38 cellular contexts compared by ENCODE assay signal in the genomic region with DNA sequence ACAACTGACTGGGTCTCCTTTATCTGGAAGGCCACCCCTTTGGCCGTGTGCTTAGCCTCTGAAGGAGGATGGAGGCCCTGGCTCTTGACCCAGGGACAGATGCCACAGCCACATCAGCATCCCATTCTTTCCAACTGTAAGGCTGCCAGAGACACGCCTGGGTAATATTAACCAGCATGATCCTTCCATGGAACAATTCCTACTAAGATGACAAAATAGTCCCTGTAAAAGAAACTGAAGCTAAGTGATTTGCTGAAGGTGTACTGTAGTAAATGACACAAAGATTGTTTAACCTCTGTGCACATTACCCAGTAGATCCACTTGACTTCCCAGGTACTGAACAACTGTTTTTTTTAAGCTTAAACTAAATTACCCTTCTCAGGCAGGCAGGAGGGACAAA.
"Had no signal": no experiment of that assay in that cellular context is flagged by ENCODE, and none has a peak within 500 bp of the region (broad histone marks: within the 10 kb centered on the region; RNA-seq: fewer than 3 reads in every experiment).

No MANE protein-coding gene starts in this region.

- H3K4me3 ChIP-seq: ascending aorta, cardiac muscle cell had no signal

- H3K27me3 ChIP-seq: ascending aorta, cardiac muscle cell had no signal

- H3K27ac ChIP-seq: ascending aorta, cardiac muscle cell, VCaP had no signal

- FAIRE-seq: bronchial epithelial cell, TTC549 had no signal

- H3K9me3 Mint-ChIP-seq: activated B cell treated with CpG ODN at 0.5 μM for 24 hours; activated CD4-positive, alpha-beta memory T cell treated with anti-CD3 and anti-CD28 coated beads for 36 hours; activated CD8-positive, alpha-beta T cell treated with anti-CD3 and anti-CD28 coated beads for 36 hours; activated naive CD4-positive, alpha-beta T cell treated with anti-CD3 and anti-CD28 coated beads for 36 hours; activated T-cell treated with anti-CD3 and anti-CD28 coated beads, Interleukin-2, amount 50 U/mL, for 4 hours; activated T-cell treated with anti-CD3 and anti-CD28 coated beads, Interleukin-2, amount 50 U/mL, for 72 hours; activated T-helper 1 cell treated with anti-CD3 and anti-CD28 coated beads, Interleukin-12 subunit alpha, Interleukin-12 subunit beta, Interleukin-2, Interleukin-4 antibody, amounts not matched to agents 30 ng/mL and 10 ng/mL and 1 ng/mL, durations not matched to agents 14 hours and 24 hours and 36 hours; activated T-helper 17 cell treated with anti-CD3 and anti-CD28 coated beads, Interleukin-2, amount 50 U/mL, for 72 hours; central memory CD8-positive, alpha-beta T cell; T-helper 1 cell treated with Interleukin-12 subunit alpha and Interleukin-12 subunit beta and Interleukin-4 antibody, amounts not matched to agents 30 μg/mL and 1 μg/mL, for 36 hours; T-helper 2 cell treated with Interferon-gamma antibody and Interleukin-4, amounts not matched to agents 5 μg/mL and 100 μg/mL, for 36 hours had no signal

- H3K27ac Mint-ChIP-seq: activated B cell treated with CpG ODN at 0.5 μM for 24 hours; activated CD4-positive, alpha-beta memory T cell treated with anti-CD3 and anti-CD28 coated beads for 36 hours; activated CD4-positive, alpha-beta T cell treated with anti-CD3 and anti-CD28 coated beads, Interleukin-2, amount 10 ng/mL, durations not matched to agents 24 days and 14 days; activated CD8-positive, alpha-beta T cell treated with anti-CD3 and anti-CD28 coated beads for 36 hours; activated naive CD4-positive, alpha-beta T cell treated with anti-CD3 and anti-CD28 coated beads for 36 hours; activated naive CD8-positive, alpha-beta T cell treated with anti-CD3 and anti-CD28 coated beads, Interleukin-2, amount 10 ng/mL, durations not matched to agents 7 days and 5 days; activated naive CD8-positive, alpha-beta T cell treated with anti-CD3 and anti-CD28 coated beads, Interleukin-2, amount 50 U/mL, for 24 hours; activated T-cell treated with anti-CD3 and anti-CD28 coated beads, Interleukin-2, amount 50 U/mL, for 72 hours; activated T-helper 1 cell treated with anti-CD3 and anti-CD28 coated beads, Interleukin-12 subunit alpha, Interleukin-12 subunit beta, Interleukin-2, Interleukin-4 antibody, amounts not matched to agents 30 ng/mL and 10 ng/mL and 1 ng/mL, durations not matched to agents 14 hours and 24 hours and 36 hours; activated T-helper 17 cell treated with anti-CD3 and anti-CD28 coated beads, Interleukin-2, amount 50 U/mL, for 72 hours; brain; T-helper 1 cell treated with Interleukin-12 subunit alpha and Interleukin-12 subunit beta and Interleukin-4 antibody, amounts not matched to agents 30 μg/mL and 1 μg/mL, for 36 hours; T-helper 2 cell treated with Interferon-gamma antibody and Interleukin-4, amounts not matched to agents 5 μg/mL and 100 μg/mL, for 36 hours had no signal

- H3K9me3 ChIP-seq: ascending aorta had no signal

- H3K27me3 Mint-ChIP-seq: activated B cell treated with CpG ODN at 0.5 μM for 24 hours; activated CD4-positive, alpha-beta memory T cell treated with anti-CD3 and anti-CD28 coated beads for 36 hours; activated CD4-positive, alpha-beta T cell treated with anti-CD3 and anti-CD28 coated beads, Interleukin-2, amount 10 ng/mL, durations not matched to agents 24 days and 14 days; activated CD8-positive, alpha-beta T cell treated with anti-CD3 and anti-CD28 coated beads for 36 hours; activated naive CD8-positive, alpha-beta T cell treated with anti-CD3 and anti-CD28 coated beads, Interleukin-2, amount 10 ng/mL, durations not matched to agents 7 days and 5 days; activated naive CD8-positive, alpha-beta T cell treated with anti-CD3 and anti-CD28 coated beads, Interleukin-2, amount 50 U/mL, for 24 hours; activated T-helper 17 cell treated with anti-CD3 and anti-CD28 coated beads, Interleukin-2, amount 50 U/mL, for 72 hours; central memory CD8-positive, alpha-beta T cell had no signal

- H3K4me1 Mint-ChIP-seq: activated B cell treated with CpG ODN at 0.5 μM for 24 hours; activated CD4-positive, alpha-beta T cell treated with anti-CD3 and anti-CD28 coated beads, Interleukin-2, amount 10 ng/mL, durations not matched to agents 24 days and 14 days; activated naive CD8-positive, alpha-beta T cell treated with anti-CD3 and anti-CD28 coated beads, Interleukin-2, amount 10 ng/mL, durations not matched to agents 7 days and 5 days; activated naive CD8-positive, alpha-beta T cell treated with anti-CD3 and anti-CD28 coated beads, Interleukin-2, amount 50 U/mL, for 24 hours; activated T-helper 17 cell treated with anti-CD3 and anti-CD28 coated beads, Interleukin-2, amount 50 U/mL, for 72 hours; central memory CD8-positive, alpha-beta T cell had no signal

- DNase-seq: activated B cell treated with CpG ODN at 0.5 μM for 24 hours; activated CD4-positive, alpha-beta memory T cell treated with anti-CD3 and anti-CD28 coated beads for 36 hours; activated CD4-positive, alpha-beta T cell treated with anti-CD3 and anti-CD28 coated beads for 4 hours; activated CD4-positive, alpha-beta T cell treated with anti-CD3 and anti-CD28 coated beads, Interleukin-2, amount 10 ng/mL, durations not matched to agents 24 days and 14 days; activated CD4-positive, alpha-beta T cell treated with anti-CD3 and anti-CD28 coated beads, Interleukin-2, amount 50 U/mL, for 1 hour; activated CD4-positive, alpha-beta T cell treated with anti-CD3 and anti-CD28 coated beads, Interleukin-2, amount 50 U/mL, for 4 hours; activated CD4-positive, CD25-positive, alpha-beta regulatory T cell treated with anti-CD3 and anti-CD28 coated beads, Interleukin-2, amount 50 U/mL, for 72 hours; activated CD8-positive, alpha-beta memory T cell treated with anti-CD3 and anti-CD28 coated beads, Interleukin-2, amount 50 U/mL, for 4 hours; activated CD8-positive, alpha-beta T cell treated with anti-CD3 and anti-CD28 coated beads for 36 hours; activated effector memory CD4-positive, alpha-beta T cell treated with anti-CD3 and anti-CD28 coated beads, Interleukin-2, amount 50 U/mL, for 16 hours; activated gamma-delta T cell treated with Interleukin-2 at 50 U/mL for 16 hours; activated naive CD4-positive, alpha-beta T cell; activated naive CD4-positive, alpha-beta T cell treated with anti-CD3 and anti-CD28 coated beads for 36 hours; activated naive CD4-positive, alpha-beta T cell treated with anti-CD3 and anti-CD28 coated beads, Interleukin-2, amount 50 U/mL, for 16 hours; activated naive CD8-positive, alpha-beta T cell treated with anti-CD3 and anti-CD28 coated beads, Interleukin-2, amount 10 ng/mL, durations not matched to agents 7 days and 5 days; activated naive CD8-positive, alpha-beta T cell treated with anti-CD3 and anti-CD28 coated beads, Interleukin-2, amount 50 U/mL, for 24 hours; activated T-cell treated with anti-CD3 and anti-CD28 coated beads for 4 hours; activated T-cell treated with anti-CD3 and anti-CD28 coated beads, Interleukin-2, amount 50 U/mL, for 1 hour; activated T-cell treated with anti-CD3 and anti-CD28 coated beads, Interleukin-2, amount 50 U/mL, for 4 hours; activated T-cell treated with anti-CD3 and anti-CD28 coated beads, Interleukin-2, amount 50 U/mL, for 72 hours; amygdala; anterior cingulate cortex; caudate nucleus; T-helper 1 cell; T-helper 2 cell; T-helper 9 cell had no signal

- H3K4me3 Mint-ChIP-seq: activated B cell treated with CpG ODN at 0.5 μM for 24 hours; activated CD4-positive, alpha-beta memory T cell treated with anti-CD3 and anti-CD28 coated beads for 36 hours; activated CD4-positive, alpha-beta T cell treated with anti-CD3 and anti-CD28 coated beads, Interleukin-2, amount 10 ng/mL, durations not matched to agents 24 days and 14 days; activated CD8-positive, alpha-beta T cell treated with anti-CD3 and anti-CD28 coated beads for 36 hours; activated naive CD4-positive, alpha-beta T cell treated with anti-CD3 and anti-CD28 coated beads for 36 hours; activated naive CD8-positive, alpha-beta T cell treated with anti-CD3 and anti-CD28 coated beads, Interleukin-2, amount 10 ng/mL, durations not matched to agents 7 days and 5 days; activated naive CD8-positive, alpha-beta T cell treated with anti-CD3 and anti-CD28 coated beads, Interleukin-2, amount 50 U/mL, for 24 hours; activated T-cell treated with anti-CD3 and anti-CD28 coated beads, Interleukin-2, amount 50 U/mL, for 4 hours; activated T-cell treated with anti-CD3 and anti-CD28 coated beads, Interleukin-2, amount 50 U/mL, for 72 hours; activated T-helper 1 cell treated with anti-CD3 and anti-CD28 coated beads, Interleukin-12 subunit alpha, Interleukin-12 subunit beta, Interleukin-2, Interleukin-4 antibody, amounts not matched to agents 30 ng/mL and 10 ng/mL and 1 ng/mL, durations not matched to agents 14 hours and 24 hours and 36 hours; activated T-helper 17 cell treated with anti-CD3 and anti-CD28 coated beads, Interleukin-2, amount 50 U/mL, for 72 hours; brain; central memory CD8-positive, alpha-beta T cell; T-helper 1 cell treated with Interleukin-12 subunit alpha and Interleukin-12 subunit beta and Interleukin-4 antibody, amounts not matched to agents 30 μg/mL and 1 μg/mL, for 36 hours; T-helper 2 cell treated with Interferon-gamma antibody and Interleukin-4, amounts not matched to agents 5 μg/mL and 100 μg/mL, for 36 hours had no signal

- ATAC-seq: activated CD8-positive, alpha-beta T cell treated with anti-CD3 and anti-CD28 coated beads for 36 hours; activated naive CD4-positive, alpha-beta T cell treated with anti-CD3 and anti-CD28 coated beads, Interleukin-2, amount 50 U/mL, for 72 hours; activated naive CD8-positive, alpha-beta T cell treated with anti-CD3 and anti-CD28 coated beads, Interleukin-2, amount 50 U/mL, for 24 hours; activated T-cell treated with anti-CD3 and anti-CD28 coated beads, Interleukin-2, amount 50 U/mL, for 4 hours; activated T-cell treated with anti-CD3 and anti-CD28 coated beads, Interleukin-2, amount 50 U/mL, for 72 hours; activated T-helper 17 cell treated with anti-CD3 and anti-CD28 coated beads, Interleukin-2, amount 50 U/mL, for 72 hours had no signal

- H3K36me3 Mint-ChIP-seq: brain had no signal

- H3K4me1 ChIP-seq: ascending aorta had no signal

- H3K36me3 ChIP-seq: ascending aorta, cardiac muscle cell had no signal
